In the genomic region with DNA sequence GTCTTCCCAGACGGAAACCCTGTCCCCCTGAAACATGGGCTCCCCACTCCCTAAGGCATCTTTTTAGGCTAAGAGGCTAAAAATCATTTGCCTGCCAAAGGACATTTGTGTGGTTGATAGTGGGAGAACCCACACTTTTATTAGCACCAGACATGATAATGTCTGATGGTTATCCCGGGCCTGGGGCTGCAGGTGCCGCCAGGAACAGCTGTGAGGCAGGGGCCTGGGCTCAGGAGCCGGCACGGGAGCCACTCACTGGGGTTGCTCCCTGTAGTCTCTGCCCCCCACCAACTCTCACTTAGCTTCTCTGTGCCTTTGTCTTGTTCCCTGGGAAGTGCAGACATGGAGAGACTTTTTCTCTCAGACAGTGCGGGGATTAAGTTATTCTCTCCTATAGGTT, we compare ENCODE assay signal across 3 cellular contexts.
"Had no signal": no experiment of that assay in that cellular context is flagged by ENCODE, and none has a peak within 500 bp of the region (broad histone marks: within the 10 kb centered on the region; RNA-seq: fewer than 3 reads in every experiment).

No MANE protein-coding gene starts in this region.

- ATAC-seq: GM12878 had no signal

- H3K4me3 ChIP-seq: GM12878 had no signal

- DNase-seq: GDM1, GF-D8 had no signal
